In genomic region chr19:1943661-1944087, GRCh38 we compare ENCODE assay signal across 10 cellular contexts. TPM values are rescaled to one million over a fixed set of nuclear protein-coding genes. Genes with fewer than 3 reads are reported as not detected.
DNase-seq lines count a peak whose midpoint lies in the region; ATAC-seq, FAIRE-seq and TF ChIP-seq lines count a peak whose summit lies in the region.
"Had no signal": no experiment of that assay in that cellular context is flagged by ENCODE, and none has a peak within 500 bp of the region (broad histone marks: within the 10 kb centered on the region; RNA-seq: fewer than 3 reads in every experiment).

No MANE protein-coding gene starts in this region.

- intact Hi-C loops in spleen (cut with DNase I; ENCODE audit: low total_unique reads) (no loop called here), Caco-2 (cut with micrococcal nuclease; ENCODE audit: unreplicated experiment) (no loop called here)

- no peak overlapping the region for H4K91ac ChIP-seq in H1 (replicated peaks; ENCODE audit: insufficient read length, low read length)

- TF ChIP-seq POLR2A in H1 (IDR thresholded peaks at IDR 0.05; ENCODE audit: control extremely low read depth in 1 of 2, low read depth in 2 of 2, low read length in 2 of 2) (no peak), spleen (IDR thresholded peaks at IDR 0.05) (no peak)

- peak overlapping the region; percentile 97 for H3K27ac Mint-ChIP-seq in activated CD4-positive, alpha-beta T cell treated with anti-CD3 and anti-CD28 coated beads, Interleukin-2, amount 10 ng/mL, durations not matched to agents 7 days and 5 days
- no peak overlapping the region for H3K27ac Mint-ChIP-seq in Caco-2 (ENCODE audit: unreplicated experiment)

- H2AK5ac ChIP-seq in H1 (ENCODE audit: low read depth, low read length), result no peak overlapping the region

- 93% methylated on average over 19 of the region's 22 CpGs; no CpG with 5 or more reads in 1 of the 2 experiments for WGBS in H1 (ENCODE audit: extremely low coverage in 1 of 2, insufficient coverage in 1 of 2, insufficient read length in 1 of 2, insufficient replicate concordance in 2 of 2, low coverage in 1 of 2, low lambda C conversion rate in 2 of 2, missing lambda C conversion rate in 1 of 2), 2 experiments
- 73 to 98% (median 77%) methylated on average over 11 to 22 of the region's 22 CpGs for WGBS in spleen, 5 donors

- no peak overlapping the region for H2BK20ac ChIP-seq in H1 (ENCODE audit: low read length)

- no peak overlapping the region for H2BK12ac ChIP-seq in H1 (ENCODE audit: low read depth, low read length)

- H3K18ac ChIP-seq in H1 (ENCODE audit: extremely low read depth, low read length), result no peak overlapping the region

- H2BK120ac ChIP-seq in H1 (replicated peaks; ENCODE audit: low read depth, low read length), result no peak overlapping the region

- peaks cover 15% of the 10 kb centered on the region; the same call in 1 of the 2 replicates for H3K23me2 ChIP-seq in H1 (ENCODE audit: low read depth, low read length)

- CTCF ChIA-PET in activated CD4-positive, alpha-beta T cell treated with anti-CD3 and anti-CD28 coated beads, Interleukin-2, amount 10 ng/mL, durations not matched to agents 7 days and 5 days (lab: Charles Lee), result interaction anchor here (0.6 to 1.8 kb wide), 2 partner anchors 13 to 74 kb away, joined by 3 to 4 read pairs; no protein-coding TSS in a partner anchor
- CTCF ChIA-PET in H1 (lab: Charles Lee; ENCODE audit: partially characterized antibody) (interaction anchor here (0.6 to 3.6 kb wide), 7 partner anchors 10 to 1554 kb away, joined by 3 to 21 read pairs (median 3); no protein-coding TSS in a partner anchor), Caco-2 (lab: Charles Lee) (no interaction called here)

- FAIRE-seq in H1 (lab: Jason Lieb, UNC), result no peak
- FAIRE-seq: frontal cortex had no signal

- BruUV-seq in Caco-2 (replicated peaks; lab: Mats Ljungman, UMichigan), result no TSS peak

- TF ChIP-seq CTCF in H1 (IDR thresholded peaks at IDR 0.05; ENCODE audit: control extremely low read depth in 1 of 3, insufficient read depth in 1 of 3, low read depth in 1 of 3, low read length in 3 of 3), result no peak
- TF ChIP-seq CTCF in spleen (IDR thresholded peaks at IDR 0.05 in 8 of 11, conservative IDR thresholded peaks at IDR 0.05 in 3 of 11), result no peak
- TF ChIP-seq CTCF in Caco-2 (IDR thresholded peaks at IDR 0.05; ENCODE audit: insufficient read depth in 1 of 2, low read depth in 1 of 2, low read length in 1 of 2, severe bottlenecking in 1 of 2, unreplicated experiment in 1 of 2), result no peak

- no peak for TF ChIP-seq RAD21 in H1 (IDR thresholded peaks at IDR 0.05 in 1 of 2, conservative IDR thresholded peaks at IDR 0.05 in 1 of 2; ENCODE audit: low read depth in 2 of 2, low read length in 2 of 2)

- TF ChIP-seq EP300 in H1 (IDR thresholded peaks at IDR 0.05; ENCODE audit: borderline replicate concordance in 1 of 2, low read depth in 2 of 2, low read length in 2 of 2), result no peak

- peaks cover 11% of the 10 kb centered on the region for H3K79me1 ChIP-seq in H1 (ENCODE audit: low read depth, low read length)

- peak overlapping the region; percentile 5 for H4K5ac ChIP-seq in H1 (ENCODE audit: insufficient read length, low read depth, low read length)

- H3K23ac ChIP-seq in H1 (ENCODE audit: insufficient read length), result no peak overlapping the region

- ATAC-seq in GM21825 (IDR thresholded peaks at IDR 0.05; ENCODE audit: unreplicated experiment) (no peak), GM21367 (IDR thresholded peaks at IDR 0.05; ENCODE audit: unreplicated experiment) (no peak)
- ATAC-seq: body of pancreas had no signal

- peaks cover 38% of the 10 kb centered on the region for H3K4me1 Mint-ChIP-seq in activated CD4-positive, alpha-beta T cell treated with anti-CD3 and anti-CD28 coated beads, Interleukin-2, amount 10 ng/mL, durations not matched to agents 7 days and 5 days
- H3K4me1 Mint-ChIP-seq in Caco-2 (ENCODE audit: low read depth, unreplicated experiment), result no peaks in the 10 kb centered on the region

- H4K8ac ChIP-seq in H1 (ENCODE audit: extremely low read depth, insufficient read depth, low read length), result no peak overlapping the region

- POLR2A ChIA-PET in activated CD4-positive, alpha-beta T cell treated with anti-CD3 and anti-CD28 coated beads, Interleukin-2, amount 10 ng/mL, durations not matched to agents 7 days and 5 days (lab: Charles Lee), result no interaction called here
- POLR2A ChIA-PET in H1 (lab: Charles Lee; ENCODE audit: partially characterized antibody), result interaction anchor here (1.5 kb wide), 1 partner anchor 17 kb away, joined by 5 read pairs; no protein-coding TSS in a partner anchor
- POLR2A ChIA-PET in Caco-2 (lab: Charles Lee), result no interaction called here

- H3K36me3 ChIP-seq in SJCRH30, result peaks cover 4% of the 10 kb centered on the region; the same call in 1 of the 2 replicates
- no peaks in the 10 kb centered on the region for H3K36me3 ChIP-seq in H1 (ENCODE audit: control insufficient read depth in 2 of 4, insufficient read depth in 4 of 4, low read length in 3 of 4)
- peaks cover 0 to 11% (median 0%) of the 10 kb centered on the region in 6 donors for H3K36me3 ChIP-seq in spleen
- H3K36me3 ChIP-seq in Caco-2 (ENCODE audit: control insufficient read depth, insufficient read depth, low read length), result no peaks in the 10 kb centered on the region

- H3K9me3 ChIP-seq in SJCRH30 (replicated peaks) (no peaks in the 10 kb centered on the region), H1 (ENCODE audit: insufficient read depth in 2 of 2, low read depth in 1 of 2, low read length in 1 of 2) (no peaks in the 10 kb centered on the region), spleen (no peaks in the 10 kb centered on the region), Caco-2 (no peaks in the 10 kb centered on the region)
- H3K9me3 ChIP-seq: body of pancreas had no signal

- peak overlapping the region; percentile 99 for H3K4me3 Mint-ChIP-seq in activated CD4-positive, alpha-beta T cell treated with anti-CD3 and anti-CD28 coated beads, Interleukin-2, amount 10 ng/mL, durations not matched to agents 7 days and 5 days
- H3K4me3 Mint-ChIP-seq in Caco-2 (ENCODE audit: unreplicated experiment), result no peak overlapping the region

- no peak overlapping the region for H3K9ac ChIP-seq in H1 (replicated peaks in 1 of 4; ENCODE audit: extremely low read depth in 1 of 4, low read depth in 3 of 4, low read length in 3 of 4)

- peaks cover 26% of the 10 kb centered on the region for H3K4me1 ChIP-seq in SJCRH30
- peaks cover 0 to 27% (median 12%) of the 10 kb centered on the region in 4 experiments; a peak in 6 of 7 replicates for H3K4me1 ChIP-seq in H1 (replicated peaks in 1 of 4; ENCODE audit: control insufficient read depth in 3 of 4, insufficient read depth in 4 of 4, low read length in 3 of 4)
- H3K4me1 ChIP-seq in spleen, result peaks cover 33 to 86% (median 75%) of the 10 kb centered on the region in 6 donors
- peaks cover 7% of the 10 kb centered on the region for H3K4me1 ChIP-seq in Caco-2

- peaks cover 28 to 34% of the 10 kb centered on the region in 2 experiments for H4K20me1 ChIP-seq in H1 (replicated peaks in 1 of 2; ENCODE audit: control insufficient read depth in 1 of 2, insufficient read depth in 2 of 2, low read length in 2 of 2)

- H2BK15ac ChIP-seq in H1 (ENCODE audit: low read length), result no peak overlapping the region

- H3K27me3 ChIP-seq in SJCRH30 (no peaks in the 10 kb centered on the region), H1 (replicated peaks in 1 of 4; ENCODE audit: control insufficient read depth in 3 of 4, extremely low read depth in 1 of 4, insufficient read depth in 3 of 4, low read length in 3 of 4) (no peaks in the 10 kb centered on the region), spleen (replicated peaks in 1 of 7) (no peaks in the 10 kb centered on the region), Caco-2 (replicated peaks; ENCODE audit: control insufficient read depth, insufficient read depth, low read length) (no peaks in the 10 kb centered on the region)
- H3K27me3 ChIP-seq: body of pancreas had no signal

- no peak overlapping the region for H3K56ac ChIP-seq in H1 (replicated peaks; ENCODE audit: insufficient read length, low read depth, low read length)

- no peak overlapping the region for H3K4ac ChIP-seq in H1 (replicated peaks; ENCODE audit: insufficient read length, low read depth, low read length)

- H3K4me2 ChIP-seq in H1 (ENCODE audit: insufficient read depth in 1 of 2, low read depth in 2 of 2, low read length in 2 of 2), result peak overlapping the region in 1 of 2 experiments; percentile 80; a peak in 3 of 4 replicates

- H3K79me2 ChIP-seq in H1 (ENCODE audit: control insufficient read depth in 1 of 2, insufficient read depth in 2 of 2, low read length in 2 of 2), result peaks cover 49 to 63% of the 10 kb centered on the region in 2 experiments

- H3K36me3 Mint-ChIP-seq in activated CD4-positive, alpha-beta T cell treated with anti-CD3 and anti-CD28 coated beads, Interleukin-2, amount 10 ng/mL, durations not matched to agents 7 days and 5 days (ENCODE audit: low read depth), result peaks cover 10% of the 10 kb centered on the region
- H3K36me3 Mint-ChIP-seq in Caco-2 (ENCODE audit: insufficient read depth, unreplicated experiment), result peaks cover 5% of the 10 kb centered on the region

- H3K4me3 ChIP-seq in SJCRH30 (peak overlapping the region; percentile 62), H1 (ENCODE audit: extremely low read depth in 1 of 4, insufficient read depth in 2 of 4, low read depth in 3 of 4, low read length in 4 of 4) (peak overlapping the region in 1 of 4 experiments; percentile 85; a peak in 1 of 8 replicates), spleen (peak overlapping the region in 5 of 8 donors; percentile 63 to 92 (median 77)), Caco-2 (ENCODE audit: low read depth, low read length) (no peak overlapping the region)
- H3K4me3 ChIP-seq: body of pancreas had no signal

- H2BK5ac ChIP-seq in H1 (ENCODE audit: low read depth, low read length), result no peak overlapping the region

- H3K9me3 Mint-ChIP-seq in activated CD4-positive, alpha-beta T cell treated with anti-CD3 and anti-CD28 coated beads, Interleukin-2, amount 10 ng/mL, durations not matched to agents 7 days and 5 days, result no peaks in the 10 kb centered on the region
- H3K9me3 Mint-ChIP-seq in Caco-2 (ENCODE audit: unreplicated experiment), result no peaks in the 10 kb centered on the region

- no peak for DNase-seq in activated CD4-positive, alpha-beta T cell treated with anti-CD3 and anti-CD28 coated beads, Interleukin-2, amount 10 ng/mL, durations not matched to agents 7 days and 5 days
- DNase-seq in activated CD4-positive, alpha-beta T cell treated with anti-CD3 and anti-CD28 coated beads, Interleukin-2, amount 50 U/mL, for 1 hour, result no peak
- DNase-seq in SJCRH30 (no peak), H1 (ENCODE audit: low read depth in 1 of 2, low spot score in 2 of 2) (no peak), spleen (no peak), Caco-2 (no peak)

- H3K27ac ChIP-seq in SJCRH30, result no peak overlapping the region
- H3K27ac ChIP-seq in H1 (ENCODE audit: low read depth, low read length), result no peak overlapping the region; the same call in 1 of the 2 replicates
- H3K27ac ChIP-seq in spleen, result peak overlapping the region in 7 of 8 donors; percentile 95 to 99 (median 98)

- no peak overlapping the region for H2AFZ ChIP-seq in H1 (ENCODE audit: low read length)

- H3K27me3 Mint-ChIP-seq in activated CD4-positive, alpha-beta T cell treated with anti-CD3 and anti-CD28 coated beads, Interleukin-2, amount 10 ng/mL, durations not matched to agents 7 days and 5 days, result no peaks in the 10 kb centered on the region
- no peaks in the 10 kb centered on the region for H3K27me3 Mint-ChIP-seq in Caco-2 (ENCODE audit: insufficient read depth, unreplicated experiment)

- H3K14ac ChIP-seq in H1 (ENCODE audit: insufficient read length), result no peak overlapping the region

RNA-seq across cellular contexts. Expression of gene CSNK1G2, which starts 2.7 kb away (rescaled TPM):
- total RNA-seq in activated CD4-positive, alpha-beta T cell treated with anti-CD3 and anti-CD28 coated beads, Interleukin-2, amount 10 ng/mL, durations not matched to agents 7 days and 5 days, result 100 to 1,000 TPM; 112 to 119 TPM
- 72.8 and 78.0 TPM in 2 replicates for total RNA-seq in SJCRH30 (2014; rRNA removed; shearing (Covaris generic))
- total RNA-seq in H1 (2021; fragmentation: NEBNext Ultra II Directional; extraction: Animal tissue kit (Norgen Biotek cat#: 25700)), result 99.5 and 108 TPM in 2 replicates
- polyA plus RNA-seq in H1 (2011; rRNA removed) (130 and 184 TPM in 2 replicates), spleen (100 to 1,000 TPM in 1 of 3 donors, 10 to 100 TPM in 2; 52.5 to 120 (median 99.1) TPM)
- polyA plus RNA-seq in H1 (2011; cell fraction: cytosol; rRNA removed), result 123 TPM
- polyA plus RNA-seq in H1 (2011; cell fraction: nucleus; rRNA removed), result 379 TPM
- 99.6 to 116 TPM (median 105 TPM) in 4 replicates for polyA plus RNA-seq in H1 (2012, experiment 1 of 2)
- 147 TPM for polyA plus RNA-seq in H1 (2012, experiment 2 of 2)
- polyA plus RNA-seq in H1 (2013, experiment 1 of 2), result 141 TPM
- polyA plus RNA-seq in H1 (2013, experiment 2 of 2), result 142 TPM
- 46.6 and 71.7 TPM in 2 replicates for polyA minus RNA-seq in H1 (2011; rRNA and poly(A)+ RNA removed)
- 61.9 TPM for polyA minus RNA-seq in H1 (2011; cell fraction: cytosol; rRNA and poly(A)+ RNA removed)
- polyA minus RNA-seq in H1 (2011; cell fraction: nucleus; rRNA and poly(A)+ RNA removed), result 59.6 TPM
- total RNA-seq in spleen (100 to 1,000 TPM in 3 of 7 donors, 10 to 100 TPM in 4; 72.2 to 115 (median 88.6) TPM), Caco-2 (2022) (44.4 and 49.6 TPM in 2 replicates)

RNA-seq across cellular contexts. Expression of gene ADAT3, which starts 38.5 kb away (rescaled TPM):
- total RNA-seq in activated CD4-positive, alpha-beta T cell treated with anti-CD3 and anti-CD28 coated beads, Interleukin-2, amount 10 ng/mL, durations not matched to agents 7 days and 5 days, result 10 to 100 TPM; 10.6 to 13.3 TPM
- total RNA-seq in SJCRH30 (2014; rRNA removed; shearing (Covaris generic)), result 4.7 and 4.8 TPM in 2 replicates
- total RNA-seq in H1 (2021; fragmentation: NEBNext Ultra II Directional; extraction: Animal tissue kit (Norgen Biotek cat#: 25700)), result 10.2 and 10.8 TPM in 2 replicates
- polyA plus RNA-seq in H1 (2011; rRNA removed) (5.4 and 9.8 TPM in 2 replicates), spleen (1 to 10 TPM; 3.2 to 9.4 (median 4.0) TPM)
- 3.8 TPM for polyA plus RNA-seq in H1 (2011; cell fraction: cytosol; rRNA removed)
- 8.3 TPM for polyA plus RNA-seq in H1 (2011; cell fraction: nucleus; rRNA removed)
- polyA plus RNA-seq in H1 (2012, experiment 1 of 2), result 2.4 to 6.3 TPM (median 5.5 TPM) in 4 replicates
- 4.1 TPM for polyA plus RNA-seq in H1 (2012, experiment 2 of 2)
- 7.0 TPM for polyA plus RNA-seq in H1 (2013, experiment 1 of 2)
- 6.6 TPM for polyA plus RNA-seq in H1 (2013, experiment 2 of 2)
- 1.0 TPM in 1 of 2 replicates, not detected in the other for polyA minus RNA-seq in H1 (2011; rRNA and poly(A)+ RNA removed)
- polyA minus RNA-seq in H1 (2011; cell fraction: cytosol; rRNA and poly(A)+ RNA removed), result 7.4 TPM
- polyA minus RNA-seq in H1 (2011; cell fraction: nucleus; rRNA and poly(A)+ RNA removed), result 7.8 TPM
- total RNA-seq in spleen (10 to 100 TPM in 2 of 7 donors, 1 to 10 TPM in 5; 6.4 to 11.0 (median 8.3) TPM), Caco-2 (2022) (12.6 and 14.0 TPM in 2 replicates)

RNA-seq across cellular contexts. Expression of gene SCAMP4, which starts 38.5 kb away (rescaled TPM):
- 10 to 100 TPM; 27.5 to 37.9 TPM for total RNA-seq in activated CD4-positive, alpha-beta T cell treated with anti-CD3 and anti-CD28 coated beads, Interleukin-2, amount 10 ng/mL, durations not matched to agents 7 days and 5 days
- 29.1 and 29.2 TPM in 2 replicates for total RNA-seq in SJCRH30 (2014; rRNA removed; shearing (Covaris generic))
- 61.4 and 65.7 TPM in 2 replicates for total RNA-seq in H1 (2021; fragmentation: NEBNext Ultra II Directional; extraction: Animal tissue kit (Norgen Biotek cat#: 25700))
- polyA plus RNA-seq in H1 (2011; rRNA removed), result 17.1 and 39.6 TPM in 2 replicates
- 24.4 TPM for polyA plus RNA-seq in H1 (2011; cell fraction: cytosol; rRNA removed)
- 75.6 TPM for polyA plus RNA-seq in H1 (2011; cell fraction: nucleus; rRNA removed)
- polyA plus RNA-seq in H1 (2012, experiment 1 of 2), result 35.8 to 66.0 TPM (median 58.3 TPM) in 4 replicates
- 37.8 TPM for polyA plus RNA-seq in H1 (2012, experiment 2 of 2)
- polyA plus RNA-seq in H1 (2013, experiment 1 of 2), result 58.4 TPM
- 60.6 TPM for polyA plus RNA-seq in H1 (2013, experiment 2 of 2)
- polyA minus RNA-seq in H1 (2011; rRNA and poly(A)+ RNA removed), result 20.5 TPM in 2 replicates
- 26.4 TPM for polyA minus RNA-seq in H1 (2011; cell fraction: cytosol; rRNA and poly(A)+ RNA removed)
- polyA minus RNA-seq in H1 (2011; cell fraction: nucleus; rRNA and poly(A)+ RNA removed), result 39.3 TPM
- total RNA-seq in spleen, result 10 to 100 TPM; 45.4 to 92.2 (median 53.6) TPM
- polyA plus RNA-seq in spleen, result 10 to 100 TPM; 13.0 to 29.9 (median 17.9) TPM
- 78.3 and 84.1 TPM in 2 replicates for total RNA-seq in Caco-2 (2022)

RNA-seq across cellular contexts. Expression of gene ABHD17A, which starts 58.4 kb away (rescaled TPM):
- total RNA-seq in activated CD4-positive, alpha-beta T cell treated with anti-CD3 and anti-CD28 coated beads, Interleukin-2, amount 10 ng/mL, durations not matched to agents 7 days and 5 days, result 100 to 1,000 TPM; 180 TPM
- total RNA-seq in SJCRH30 (2014; rRNA removed; shearing (Covaris generic)), result 39.2 and 41.6 TPM in 2 replicates
- 41.2 and 45.3 TPM in 2 replicates for total RNA-seq in H1 (2021; fragmentation: NEBNext Ultra II Directional; extraction: Animal tissue kit (Norgen Biotek cat#: 25700))
- 87.4 and 98.0 TPM in 2 replicates for polyA plus RNA-seq in H1 (2011; rRNA removed)
- polyA plus RNA-seq in H1 (2011; cell fraction: cytosol; rRNA removed), result 60.4 TPM
- polyA plus RNA-seq in H1 (2011; cell fraction: nucleus; rRNA removed), result 86.1 TPM
- 15.8 to 35.0 TPM (median 33.1 TPM) in 4 replicates for polyA plus RNA-seq in H1 (2012, experiment 1 of 2)
- 33.7 TPM for polyA plus RNA-seq in H1 (2012, experiment 2 of 2)
- polyA plus RNA-seq in H1 (2013, experiment 1 of 2), result 35.1 TPM
- polyA plus RNA-seq in H1 (2013, experiment 2 of 2), result 34.7 TPM
- 8.1 and 11.4 TPM in 2 replicates for polyA minus RNA-seq in H1 (2011; rRNA and poly(A)+ RNA removed)
- polyA minus RNA-seq in H1 (2011; cell fraction: cytosol; rRNA and poly(A)+ RNA removed), result 24.5 TPM
- 18.1 TPM for polyA minus RNA-seq in H1 (2011; cell fraction: nucleus; rRNA and poly(A)+ RNA removed)
- 100 to 1,000 TPM in 2 of 7 donors, 10 to 100 TPM in 5; 73.4 to 104 (median 83.0) TPM for total RNA-seq in spleen
- polyA plus RNA-seq in spleen, result 100 to 1,000 TPM in 1 of 3 donors, 10 to 100 TPM in 2; 80.4 to 107 (median 88.1) TPM
- 47.7 and 51.8 TPM in 2 replicates for total RNA-seq in Caco-2 (2022)

Comparison
In these comparisons a context has a peak if more than half of its experiments do, and no peak if none do; other contexts are left out.
1. H3K27ac ChIP-seq: peak in spleen (7 of 8); none in SJCRH30 (single experiment) and H1 (single experiment).